ENCODE assay signal across 9 cellular contexts in the genomic region with DNA sequence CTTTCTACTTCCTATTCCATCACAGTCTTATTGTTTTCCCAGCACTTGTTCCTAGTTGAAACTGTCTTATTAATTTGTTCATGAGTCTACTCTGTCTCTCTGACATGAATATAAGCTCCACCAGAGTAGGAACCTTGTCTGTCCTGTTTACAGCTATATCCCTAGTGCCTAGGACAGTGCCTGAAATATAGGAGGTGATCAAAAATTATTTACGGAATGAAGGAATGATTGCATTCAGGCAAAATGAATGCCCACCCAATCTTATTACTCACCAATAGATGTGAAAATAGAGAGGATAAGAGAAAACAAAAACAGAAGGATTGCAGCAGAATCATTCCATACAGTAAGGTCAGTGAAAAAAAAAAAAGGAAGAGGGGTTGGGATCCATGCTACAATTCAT. TPM values are rescaled to one million over a fixed set of nuclear protein-coding genes. Genes with fewer than 3 reads are reported as not detected.
DNase-seq lines count a peak whose midpoint lies in the region; ATAC-seq and TF ChIP-seq lines count a peak whose summit lies in the region.
"Had no signal": no experiment of that assay in that cellular context is flagged by ENCODE, and none has a peak within 500 bp of the region (broad histone marks: within the 10 kb centered on the region; RNA-seq: fewer than 3 reads in every experiment).

No MANE protein-coding gene starts in this region.

- no peak for ATAC-seq in HCT116

- no TSS peak for BruUV-seq in HCT116 (replicated peaks; lab: Mats Ljungman, UMichigan)

- peak overlapping the region; percentile 93 for H3K4me3 Mint-ChIP-seq in mesothelial cell of epicardium

- POLR2A ChIA-PET in HCT116 (lab: Charles Lee): no interaction called here

- H3K4me1 Mint-ChIP-seq in mesothelial cell of epicardium: peaks cover 38% of the 10 kb centered on the region

- no peaks in the 10 kb centered on the region for H3K9me3 Mint-ChIP-seq in mesothelial cell of epicardium

- no peaks in the 10 kb centered on the region for H3K9me2 ChIP-seq in HCT116 (ENCODE audit: insufficient read depth)

- H2AFZ ChIP-seq in ACC112 (ENCODE audit: low read length, unreplicated experiment): no peak overlapping the region
- H2AFZ ChIP-seq in HCT116 (ENCODE audit: low read depth, low read length, poor library complexity, severe bottlenecking): no peak overlapping the region

- no peaks in the 10 kb centered on the region for H3K27me3 Mint-ChIP-seq in mesothelial cell of epicardium (ENCODE audit: low read depth)

- H3K9ac ChIP-seq in HCT116 (ENCODE audit: low read length): peak overlapping the region; percentile 92

- intact Hi-C loops in HCT116 (cut with micrococcal nuclease): no loop called here

- DNase-seq in HCT116 (ENCODE audit: low read depth, low spot score) (no peak), astrocyte of the spinal cord (ENCODE audit: low read depth, low spot score) (no peak), mesothelial cell of epicardium (ENCODE audit: low spot score in 2 of 2, unreplicated experiment in 2 of 2) (no peak), NCI-H128 (lab: John Stamatoyannopoulos, UW; ENCODE audit: unreplicated experiment) (no peak), T1000 (lab: John Stamatoyannopoulos, UW) (no peak), OCI-M1 (lab: John Stamatoyannopoulos, UW) (no peak), LoVo (ENCODE audit: low spot score) (no peak)
- DNase-seq: NCI-H2227 treated with DMSO at 0.1 percent for 48 hours had no signal

- in situ Hi-C loops in astrocyte of the spinal cord (cut with HindIII; ENCODE audit: low sequenced_read_pairs): no loop called here

- peaks cover 3% of the 10 kb centered on the region; the same call in 1 of the 2 replicates for H3K36me3 ChIP-seq in ACC112 (ENCODE audit: insufficient read depth, low read length)
- peaks cover 4 to 8% of the 10 kb centered on the region in 2 experiments; a peak in 2 of 4 replicates for H3K36me3 ChIP-seq in HCT116 (ENCODE audit: control insufficient read depth in 1 of 2, insufficient read depth in 2 of 2, low read length in 2 of 2)

- H3K36me3 Mint-ChIP-seq in mesothelial cell of epicardium: peaks cover 9% of the 10 kb centered on the region

- peak overlapping the region; percentile 87 for H3K4me2 ChIP-seq in HCT116 (ENCODE audit: low read length)

- no peak for TF ChIP-seq RAD21 in HCT116 (IDR thresholded peaks at IDR 0.05; ENCODE audit: low read depth)

- H3K27ac Mint-ChIP-seq in mesothelial cell of epicardium: peak overlapping the region; percentile 1

- no peak for TF ChIP-seq POLR2A in HCT116 (IDR thresholded peaks at IDR 0.05; ENCODE audit: borderline replicate concordance, extremely low read depth, insufficient read depth, insufficient read length)

- H3K27ac ChIP-seq in ACC112 (ENCODE audit: low read depth, low read length) (no peak overlapping the region), HCT116 (ENCODE audit: low read depth, low read length) (no peak overlapping the region)

- peaks cover 54% of the 10 kb centered on the region for H3K79me2 ChIP-seq in ACC112 (ENCODE audit: control insufficient read depth, insufficient read depth, low read length, unreplicated experiment)
- peaks cover 81% of the 10 kb centered on the region for H3K79me2 ChIP-seq in HCT116 (ENCODE audit: insufficient read depth, low read length)

- CTCF ChIA-PET in HCT116 (lab: Charles Lee): no interaction called here

- TF ChIP-seq CTCF in HCT116 (IDR thresholded peaks at IDR 0.05 in 2 of 3, conservative IDR thresholded peaks at IDR 0.05 in 1 of 3; ENCODE audit: borderline replicate concordance in 1 of 3, insufficient read depth in 1 of 3, low read depth in 2 of 3, low read length in 2 of 3): no peak
- TF ChIP-seq CTCF in astrocyte of the spinal cord (IDR thresholded peaks at IDR 0.05; ENCODE audit: low read depth, low read length): no peak
- no peak for TF ChIP-seq CTCF in mesothelial cell of epicardium (IDR thresholded peaks at IDR 0.05; ENCODE audit: unreplicated experiment)

- no peaks in the 10 kb centered on the region for H4K20me1 ChIP-seq in HCT116 (ENCODE audit: insufficient read depth)

- H3K9me3 ChIP-seq in HCT116 (ENCODE audit: control insufficient read depth in 1 of 2, insufficient read depth in 1 of 2, low read depth in 1 of 2, low read length in 2 of 2): no peaks in the 10 kb centered on the region

- H3K4me1 ChIP-seq in ACC112 (ENCODE audit: control insufficient read depth, insufficient read depth, low read length, unreplicated experiment) (peaks cover 24% of the 10 kb centered on the region), HCT116 (ENCODE audit: control insufficient read depth in 1 of 2, insufficient read depth in 2 of 2, low read length in 2 of 2) (peaks cover 5 to 25% of the 10 kb centered on the region in 2 experiments; a peak in 3 of 4 replicates)

- RAD21 ChIA-PET in HCT116 (lab: Charles Lee; ENCODE audit: low non-redundant PET in 1 of 2, low total read pairs in 2 of 2, uncharacterized antibody in 2 of 2, unreplicated experiment in 2 of 2): no interaction called here

- H3K27me3 ChIP-seq in ACC112 (ENCODE audit: insufficient read depth, low read length) (no peaks in the 10 kb centered on the region), HCT116 (ENCODE audit: insufficient read depth, low read length) (no peaks in the 10 kb centered on the region)

- peak overlapping the region; percentile 90 for H3K4me3 ChIP-seq in ACC112 (ENCODE audit: low read depth, low read length)
- peak overlapping the region; percentile 69 to 96 for H3K4me3 ChIP-seq in HCT116 (replicated peaks in 1 of 2; ENCODE audit: low read depth in 1 of 2, low read length in 2 of 2)
- H3K4me3 ChIP-seq in astrocyte of the spinal cord (ENCODE audit: low read depth, low read length): peak overlapping the region; percentile 93

TF ChIP-seq in HCT116, 20 proteins besides CTCF, POLR2A, EP300 and RAD21:
- TF ChIP-seq EZH2phosphoT487 (IDR thresholded peaks at IDR 0.05; ENCODE audit: borderline replicate concordance): no peak
- TF ChIP-seq YY1 (IDR thresholded peaks at IDR 0.05; ENCODE audit: extremely low read depth, insufficient replicate concordance, low read depth, low read length): no peak
- no peak for TF ChIP-seq POLR2AphosphoS5 (IDR thresholded peaks at IDR 0.05; ENCODE audit: low read depth, low read length)
- TF ChIP-seq EGR1 (IDR thresholded peaks at IDR 0.05; ENCODE audit: low read depth): no peak

RNA-seq across cellular contexts. Expression of a gene that starts 1.1 kb away (rescaled TPM):
- total RNA-seq in HCT116 (2021; ENCODE audit: unreplicated experiment) (82.8 TPM), mesothelial cell of epicardium (46.7 to 53.9 TPM (median 47.8 TPM) in 3 replicates)
- 75.8 and 86.1 TPM in 2 replicates for polyA plus RNA-seq in HCT116 (2012)

RNA-seq across cellular contexts. Expression of a gene that starts 2.2 kb away (rescaled TPM):
- total RNA-seq in HCT116 (2021; ENCODE audit: unreplicated experiment): 56.6 TPM
- polyA plus RNA-seq in HCT116 (2012): 21.0 and 25.7 TPM in 2 replicates
- total RNA-seq in mesothelial cell of epicardium: 74.0 to 78.1 TPM (median 76.3 TPM) in 3 replicates

RNA-seq across cellular contexts. Expression of a gene that starts 20.3 kb away (rescaled TPM):
- total RNA-seq in HCT116 (2021; ENCODE audit: unreplicated experiment) (8.2 TPM), mesothelial cell of epicardium (8.2 to 9.4 TPM (median 8.5 TPM) in 3 replicates)
- polyA plus RNA-seq in HCT116 (2012): 5.9 and 6.4 TPM in 2 replicates
